7 cellular contexts compared by ENCODE assay signal in the genomic region with DNA sequence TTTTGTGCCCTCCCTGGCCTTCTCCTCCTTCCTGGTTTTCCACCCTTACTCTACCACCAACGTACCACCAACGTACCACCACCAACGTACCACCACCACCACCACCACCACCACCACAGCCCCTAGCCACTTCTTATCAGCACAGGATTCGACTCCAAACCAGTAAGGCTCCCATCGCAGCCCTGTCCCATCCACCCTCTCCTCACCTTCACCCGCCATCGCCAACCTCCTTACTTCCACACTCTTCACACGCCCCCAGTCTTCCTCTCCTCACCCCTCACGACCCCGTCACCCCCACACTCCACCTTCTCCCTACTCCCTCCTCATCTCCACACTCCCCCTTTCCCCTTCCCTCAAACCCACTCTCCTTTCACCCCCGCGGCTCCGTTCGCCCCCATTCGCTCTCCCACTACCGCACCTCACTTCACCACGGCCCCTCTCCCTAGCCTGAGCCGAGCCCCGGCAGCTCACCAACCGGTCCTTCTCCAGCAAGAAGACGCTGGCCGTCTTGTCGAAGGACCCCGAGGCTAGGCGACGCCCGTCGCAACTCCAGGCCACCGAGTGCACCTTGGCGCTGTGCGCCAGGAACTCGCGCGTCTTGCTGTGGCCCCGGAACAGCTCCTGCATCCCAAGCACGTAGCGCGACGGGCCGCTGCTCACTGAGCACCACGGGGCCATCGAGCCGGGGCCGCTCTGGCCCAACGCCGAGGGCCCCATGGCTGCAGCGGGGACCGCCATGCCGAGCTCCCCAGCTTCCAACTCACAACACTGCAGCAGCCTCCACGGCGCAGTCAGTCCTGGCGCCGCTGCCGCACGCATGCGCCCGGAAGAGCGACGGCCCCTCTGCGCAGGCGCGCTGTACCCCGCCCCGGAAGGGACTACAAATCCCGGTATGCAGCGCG. TPM values are rescaled to one million over a fixed set of nuclear protein-coding genes. Genes with fewer than 3 reads are reported as not detected.
DNase-seq lines count a peak whose midpoint lies in the region; ATAC-seq and TF ChIP-seq lines count a peak whose summit lies in the region.
"Not testable (repeated sequence)": the region's sequence is repeated elsewhere in the genome, so short reads cannot be mapped to it uniquely, and the experiment has no call there.

A gene with protein sequence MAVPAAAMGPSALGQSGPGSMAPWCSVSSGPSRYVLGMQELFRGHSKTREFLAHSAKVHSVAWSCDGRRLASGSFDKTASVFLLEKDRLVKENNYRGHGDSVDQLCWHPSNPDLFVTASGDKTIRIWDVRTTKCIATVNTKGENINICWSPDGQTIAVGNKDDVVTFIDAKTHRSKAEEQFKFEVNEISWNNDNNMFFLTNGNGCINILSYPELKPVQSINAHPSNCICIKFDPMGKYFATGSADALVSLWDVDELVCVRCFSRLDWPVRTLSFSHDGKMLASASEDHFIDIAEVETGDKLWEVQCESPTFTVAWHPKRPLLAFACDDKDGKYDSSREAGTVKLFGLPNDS (minus strand): TSS at position 845 of the 902 bp plus-strand sequence. CDS start 107 bp downstream, at position 738.

- peak; percentile 63 for DNase-seq in activated T-cell treated with anti-CD3 and anti-CD28 coated beads, Interleukin-2, amount 50 U/mL, for 4 hours
- DNase-seq in endothelial cell (ENCODE audit: low spot score) (peak; percentile 70), lung (ENCODE audit: low spot score) (peak; percentile 57)
- peak; percentile 73 for DNase-seq in stimulated activated CD4-positive, alpha-beta T cell treated with anti-CD3 and anti-CD28 coated beads, Interleukin-15, amount 100 ng/mL, for 24 hours

- H3K9me3 Mint-ChIP-seq in activated T-cell treated with anti-CD3 and anti-CD28 coated beads, Interleukin-2, amount 50 U/mL, for 4 hours; endothelial cell (ENCODE audit: unreplicated experiment): not testable (repeated sequence)

- H3K36me3 Mint-ChIP-seq in activated T-cell treated with anti-CD3 and anti-CD28 coated beads, Interleukin-2, amount 50 U/mL, for 4 hours (ENCODE audit: insufficient read depth); endothelial cell (ENCODE audit: low read depth, unreplicated experiment): not testable (repeated sequence)

- not testable (repeated sequence) for H3K4me1 Mint-ChIP-seq in activated T-cell treated with anti-CD3 and anti-CD28 coated beads, Interleukin-2, amount 50 U/mL, for 4 hours (ENCODE audit: low read depth); endothelial cell (ENCODE audit: unreplicated experiment)

- not testable (repeated sequence) for H3K27me3 Mint-ChIP-seq in activated T-cell treated with anti-CD3 and anti-CD28 coated beads, Interleukin-2, amount 50 U/mL, for 4 hours (ENCODE audit: low read depth); endothelial cell (ENCODE audit: unreplicated experiment)

- H3K27ac ChIP-seq in lung (ENCODE audit: low read depth in 1 of 2, low read length in 1 of 2): peak within 1 kb of the TSS in 1 of 2 donors; percentile 60

- not testable (repeated sequence) for H3K27ac Mint-ChIP-seq in endothelial cell (ENCODE audit: unreplicated experiment)

- WGBS in lung, 2 donors: 0 to 1% methylated on average over 47 to 54 of the region's 67 CpGs

- not testable (repeated sequence) for H3K9me3 ChIP-seq in lung (ENCODE audit: control insufficient read depth in 2 of 2, insufficient read depth in 1 of 2, low read length in 1 of 2)

- H3K4me3 ChIP-seq in lung: peak within 1 kb of the TSS; percentile 87

- H3K27me3 ChIP-seq in lung (ENCODE audit: control insufficient read depth, insufficient read depth): not testable (repeated sequence)

- not testable (repeated sequence) for TF ChIP-seq CTCF in endothelial cell (IDR thresholded peaks at IDR 0.05; ENCODE audit: unreplicated experiment); lung (IDR thresholded peaks at IDR 0.05; ENCODE audit: control extremely low read depth, extremely low read depth)

- ATAC-seq in GM18909 (IDR thresholded peaks at IDR 0.05; ENCODE audit: poor library complexity, unreplicated experiment): peak; percentile 95
- ATAC-seq in HG02981 (IDR thresholded peaks at IDR 0.05; ENCODE audit: unreplicated experiment): peak; percentile 99
- ATAC-seq in activated T-cell treated with anti-CD3 and anti-CD28 coated beads, Interleukin-2, amount 50 U/mL, for 4 hours: peak; percentile 97 to 98
- peak; percentile 100 for ATAC-seq in lung (ENCODE audit: insufficient read depth, low FRiP score)

- peak within 1 kb of the TSS; percentile 84 for H3K4me3 Mint-ChIP-seq in activated T-cell treated with anti-CD3 and anti-CD28 coated beads, Interleukin-2, amount 50 U/mL, for 4 hours
- peak within 1 kb of the TSS; percentile 92 for H3K4me3 Mint-ChIP-seq in endothelial cell (ENCODE audit: unreplicated experiment)

- H3K4me1 ChIP-seq in lung (ENCODE audit: control insufficient read depth in 2 of 2, insufficient read depth in 2 of 2, low read length in 2 of 2): not testable (repeated sequence)

- H3K36me3 ChIP-seq in lung (ENCODE audit: control insufficient read depth in 2 of 2, insufficient read depth in 2 of 2, low read length in 2 of 2): not testable (repeated sequence)

TF ChIP-seq in PFSK-1, 5 proteins besides CTCF, POLR2A, EP300 and RAD21:
- TF ChIP-seq POLR2AphosphoS5 (IDR thresholded peaks at IDR 0.05; ENCODE audit: low read depth, low read length): peak; percentile 51; the same call in 1 of the 2 replicates

RNA-seq across cellular contexts. Expression of the gene that starts here (rescaled TPM):
- 26.3 TPM for polyA plus RNA-seq in PFSK-1 (2012; ENCODE audit: insufficient read length, low read depth)
- 100 to 1,000 TPM in 1 of 3 donors, 10 to 100 TPM in 2; 83.5 to 146 (median 91.3) TPM for total RNA-seq in activated T-cell treated with anti-CD3 and anti-CD28 coated beads, Interleukin-2, amount 50 U/mL, for 4 hours
- total RNA-seq in endothelial cell (ENCODE audit: unreplicated experiment) (52.9 TPM), lung (10 to 100 TPM; 47.1 to 52.9 TPM)
- 10 to 100 TPM; 30.9 to 32.0 TPM for polyA plus RNA-seq in lung
